Comparison of ENCODE assay signal across 8 cellular contexts in genomic region chr10:11178606-11179221, GRCh38.
A peak's percentile ranks its signal among the peaks of the same experiment; 100 is the strongest.
DNase-seq lines count a peak whose midpoint lies in the region; ATAC-seq and TF ChIP-seq lines count a peak whose summit lies in the region.

No MANE protein-coding gene starts in this region.

- WGBS in neuronal stem cell (ENCODE audit: extremely low coverage in 2 of 2, insufficient read length in 2 of 2, insufficient replicate concordance in 1 of 2), 2 donors: no CpG with 5 or more reads among the region's 10 CpGs

- H3K18ac ChIP-seq in neuronal stem cell (ENCODE audit: low read length): no peak overlapping the region

- no peak overlapping the region for H3K4me2 ChIP-seq in neuronal stem cell (ENCODE audit: insufficient read depth, low read length, poor library complexity, severe bottlenecking)

- no peak overlapping the region for H2BK5ac ChIP-seq in neuronal stem cell (ENCODE audit: low read length)

- no peak overlapping the region for H2BK15ac ChIP-seq in neuronal stem cell (ENCODE audit: low read length)

- H3K4me3 ChIP-seq in left ventricle myocardium inferior: no peak overlapping the region
- no peak overlapping the region for H3K4me3 ChIP-seq in neuronal stem cell (ENCODE audit: low read length in 2 of 2)

- ATAC-seq in GM18498 (IDR thresholded peaks at IDR 0.05; ENCODE audit: unreplicated experiment) (peak; percentile 83), HG02759 (IDR thresholded peaks at IDR 0.05; ENCODE audit: unreplicated experiment) (peak; percentile 84)

- H3K27me3 ChIP-seq in left ventricle myocardium inferior (ENCODE audit: low read depth) (no peaks in the 10 kb centered on the region), neuronal stem cell (ENCODE audit: control insufficient read depth in 3 of 3, insufficient read depth in 3 of 3, low read depth in 1 of 3, low read length in 3 of 3) (no peaks in the 10 kb centered on the region)

- H2AK5ac ChIP-seq in neuronal stem cell (ENCODE audit: low read depth, low read length): no peak overlapping the region

- H3K4me1 ChIP-seq in left ventricle myocardium inferior (peaks cover 97% of the 10 kb centered on the region), neuronal stem cell (ENCODE audit: control insufficient read depth in 2 of 2, insufficient read depth in 1 of 2, low read depth in 1 of 2, low read length in 2 of 2) (peaks cover 0 to 4% of the 10 kb centered on the region in 2 donors)

- H3K36me3 ChIP-seq in left ventricle myocardium inferior (no peaks in the 10 kb centered on the region), neuronal stem cell (replicated peaks in 1 of 2; ENCODE audit: control insufficient read depth in 2 of 2, insufficient read depth in 2 of 2, low read length in 2 of 2) (peaks cover 0 to 24% of the 10 kb centered on the region in 2 donors)

- TF ChIP-seq CTCF in left ventricle myocardium inferior (IDR thresholded peaks at IDR 0.05; ENCODE audit: borderline replicate concordance): no peak

- peaks cover 7% of the 10 kb centered on the region for H3K79me1 ChIP-seq in neuronal stem cell (ENCODE audit: low read depth, low read length)

- H2AFZ ChIP-seq in neuronal stem cell (ENCODE audit: low read length): no peak overlapping the region

- no peak overlapping the region for H3K9ac ChIP-seq in neuronal stem cell (ENCODE audit: low read depth, low read length, poor library complexity)

- no peak overlapping the region for H3K4ac ChIP-seq in neuronal stem cell (ENCODE audit: low read length)

- H3K23ac ChIP-seq in neuronal stem cell (ENCODE audit: low read depth, low read length, poor library complexity): no peak overlapping the region

- no peak overlapping the region for H4K8ac ChIP-seq in neuronal stem cell (ENCODE audit: low read depth, low read length)

- intact Hi-C loops in left ventricle myocardium inferior (cut with micrococcal nuclease): no loop called here

- H4K91ac ChIP-seq in neuronal stem cell (ENCODE audit: low read depth, low read length, poor library complexity): no peak overlapping the region

- H3K9me3 ChIP-seq in left ventricle myocardium inferior (replicated peaks) (no peaks in the 10 kb centered on the region), neuronal stem cell (replicated peaks in 1 of 2; ENCODE audit: control insufficient read depth in 2 of 2, insufficient read depth in 1 of 2, low read depth in 1 of 2, low read length in 2 of 2) (no peaks in the 10 kb centered on the region)

- peak overlapping the region; percentile 78 for H3K27ac ChIP-seq in left ventricle myocardium inferior (replicated peaks)
- no peak overlapping the region for H3K27ac ChIP-seq in neuronal stem cell (replicated peaks; ENCODE audit: low read length)

- no peak overlapping the region for H2BK120ac ChIP-seq in neuronal stem cell (ENCODE audit: low read depth, low read length)

- no peak overlapping the region for H2BK12ac ChIP-seq in neuronal stem cell (ENCODE audit: low read length)

- no peak overlapping the region for H3K14ac ChIP-seq in neuronal stem cell (ENCODE audit: low read length)

- DNase-seq in NOMO-1 treated with DMSO at 0.1 percent for 48 hours (lab: John Stamatoyannopoulos, UW; ENCODE audit: unreplicated experiment) (peak; percentile 98), activated T-helper 1 cell treated with Interleukin-2 at 50 U/mL for 16 hours (ENCODE audit: low read depth) (peak; percentile 73), left ventricle myocardium inferior (peak; percentile 46), NCI-H1694 treated with DMSO at 0.1 percent for 48 hours (lab: John Stamatoyannopoulos, UW) (no peak), neuronal stem cell (ENCODE audit: low spot score) (no peak)
- peak; percentile 65 for DNase-seq in stimulated activated CD8-positive, alpha-beta memory T cell treated with anti-CD3 and anti-CD28 coated beads, Interleukin-12 subunit alpha, Interleukin-12 subunit beta, amount 100 ng/mL, for 24 hours (ENCODE audit: extremely low read depth)

Comparison
In these comparisons a context has a peak if more than half of its experiments do, and no peak if none do; other contexts are left out.
1. DNase-seq: peak in NOMO-1 treated with DMSO at 0.1 percent for 48 hours (single experiment), activated T-helper 1 cell treated with Interleukin-2 at 50 U/mL for 16 hours (single experiment), left ventricle myocardium inferior (single experiment) and stimulated activated CD8-positive, alpha-beta memory T cell treated with anti-CD3 and anti-CD28 coated beads, Interleukin-12 subunit alpha, Interleukin-12 subunit beta, amount 100 ng/mL, for 24 hours (single experiment); none in NCI-H1694 treated with DMSO at 0.1 percent for 48 hours (single experiment) and neuronal stem cell (single experiment).